25 cellular contexts compared by ENCODE assay signal in the genomic region with DNA sequence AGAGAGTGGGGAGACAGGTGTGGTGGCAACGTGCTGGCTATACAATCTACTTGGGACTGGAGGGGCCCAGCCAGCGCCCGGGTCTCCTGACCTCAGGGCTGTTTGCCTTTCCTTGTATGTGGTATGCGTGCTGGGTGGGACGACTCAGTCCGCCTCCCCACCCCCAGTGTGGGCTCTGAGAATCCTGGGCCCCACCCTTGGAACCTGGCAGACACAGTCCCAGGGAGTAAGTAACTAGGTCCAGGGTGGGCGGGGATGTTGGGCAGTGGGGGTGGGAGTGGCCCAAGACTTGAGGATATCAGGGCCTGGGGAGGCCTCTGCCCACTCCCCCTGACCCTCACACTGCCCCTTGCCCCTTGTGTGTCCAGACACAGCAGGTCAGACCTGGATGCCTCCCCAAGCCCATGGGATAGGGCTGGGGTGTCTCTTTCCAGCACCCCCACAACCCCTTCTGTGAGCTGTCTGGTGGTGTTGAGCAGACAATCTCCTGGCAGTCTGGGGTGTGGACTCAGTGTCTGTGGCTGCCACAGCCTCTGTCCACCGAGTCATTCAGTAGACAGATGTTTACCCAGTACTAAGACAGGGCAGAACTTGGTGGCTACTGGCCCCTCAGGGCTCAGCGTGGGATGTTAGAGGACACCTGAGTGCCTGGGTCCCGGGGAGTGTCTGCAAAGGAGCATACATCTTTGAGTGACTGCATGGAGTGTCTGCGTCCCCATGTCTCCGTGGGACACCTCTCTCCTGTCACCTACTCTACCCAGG. TPM values are rescaled to one million over a fixed set of nuclear protein-coding genes. Genes with fewer than 3 reads are reported as not detected.
A peak's percentile ranks its signal among the peaks of the same experiment; 100 is the strongest.
DNase-seq lines count a peak whose midpoint lies in the region; ATAC-seq and TF ChIP-seq lines count a peak whose summit lies in the region.
"Had no signal": no experiment of that assay in that cellular context is flagged by ENCODE, and none has a peak within 500 bp of the region (broad histone marks: within the 10 kb centered on the region; RNA-seq: fewer than 3 reads in every experiment).

No MANE protein-coding gene starts in this region.

- no peak for ATAC-seq in activated naive CD8-positive, alpha-beta T cell treated with anti-CD3 and anti-CD28 coated beads, Interleukin-2, amount 50 U/mL, for 24 hours
- ATAC-seq: effector memory CD8-positive, alpha-beta T cell; GM12878 had no signal

- no peaks in the 10 kb centered on the region for H3K4me1 Mint-ChIP-seq in activated naive CD8-positive, alpha-beta T cell (ENCODE audit: low read depth)
- no peaks in the 10 kb centered on the region for H3K4me1 Mint-ChIP-seq in activated naive CD8-positive, alpha-beta T cell treated with anti-CD3 and anti-CD28 coated beads, Interleukin-2, amount 50 U/mL, for 24 hours
- peaks cover 73% of the 10 kb centered on the region for H3K4me1 Mint-ChIP-seq in dendritic cell treated with granulocyte-macrophage colony-stimulating factor and Interleukin-4, amounts not matched to agents 40 ng/mL and 50 ng/mL, for 4 days (ENCODE audit: low read depth)
- H3K4me1 Mint-ChIP-seq in type B pancreatic cell (ENCODE audit: unreplicated experiment) = peaks cover 10% of the 10 kb centered on the region
- H3K4me1 Mint-ChIP-seq: activated naive CD8-positive, alpha-beta T cell treated with anti-CD3 and anti-CD28 coated beads, Interleukin-2, amount 10 ng/mL, durations not matched to agents 7 days and 5 days had no signal

- TF ChIP-seq CTCF in type B pancreatic cell (conservative IDR thresholded peaks at IDR 0.05) = no peak

- peak overlapping the region; percentile 23 for H3K4me3 Mint-ChIP-seq in activated naive CD8-positive, alpha-beta T cell
- no peak overlapping the region for H3K4me3 Mint-ChIP-seq in activated naive CD8-positive, alpha-beta T cell treated with anti-CD3 and anti-CD28 coated beads, Interleukin-2, amount 50 U/mL, for 24 hours
- peak overlapping the region; percentile 84 for H3K4me3 Mint-ChIP-seq in dendritic cell treated with granulocyte-macrophage colony-stimulating factor and Interleukin-4, amounts not matched to agents 40 ng/mL and 50 ng/mL, for 4 days
- H3K4me3 Mint-ChIP-seq in type B pancreatic cell = peak overlapping the region; percentile 72
- H3K4me3 Mint-ChIP-seq: activated naive CD8-positive, alpha-beta T cell treated with anti-CD3 and anti-CD28 coated beads, Interleukin-2, amount 10 ng/mL, durations not matched to agents 7 days and 5 days; activated T-helper 1 cell treated with anti-CD3 and anti-CD28 coated beads, Interleukin-12 subunit alpha, Interleukin-12 subunit beta, Interleukin-2, Interleukin-4 antibody, amounts not matched to agents 30 ng/mL and 10 ng/mL and 1 ng/mL, durations not matched to agents 14 hours and 24 hours and 36 hours; effector memory CD8-positive, alpha-beta T cell; HFFc6 had no signal

- H3K27ac Mint-ChIP-seq in activated naive CD8-positive, alpha-beta T cell = no peak overlapping the region
- no peak overlapping the region for H3K27ac Mint-ChIP-seq in activated naive CD8-positive, alpha-beta T cell treated with anti-CD3 and anti-CD28 coated beads, Interleukin-2, amount 50 U/mL, for 24 hours
- H3K27ac Mint-ChIP-seq in dendritic cell treated with granulocyte-macrophage colony-stimulating factor and Interleukin-4, amounts not matched to agents 40 ng/mL and 50 ng/mL, for 4 days = peak overlapping the region; percentile 97
- no peak overlapping the region for H3K27ac Mint-ChIP-seq in type B pancreatic cell
- H3K27ac Mint-ChIP-seq: activated naive CD8-positive, alpha-beta T cell treated with anti-CD3 and anti-CD28 coated beads, Interleukin-2, amount 10 ng/mL, durations not matched to agents 7 days and 5 days; activated T-helper 1 cell treated with anti-CD3 and anti-CD28 coated beads, Interleukin-12 subunit alpha, Interleukin-12 subunit beta, Interleukin-2, Interleukin-4 antibody, amounts not matched to agents 30 ng/mL and 10 ng/mL and 1 ng/mL, durations not matched to agents 14 hours and 24 hours and 36 hours; effector memory CD8-positive, alpha-beta T cell; HFFc6 had no signal

- H3K27me3 Mint-ChIP-seq in activated naive CD8-positive, alpha-beta T cell = peaks cover 7% of the 10 kb centered on the region
- peaks cover 10% of the 10 kb centered on the region for H3K27me3 Mint-ChIP-seq in activated naive CD8-positive, alpha-beta T cell treated with anti-CD3 and anti-CD28 coated beads, Interleukin-2, amount 50 U/mL, for 24 hours
- H3K27me3 Mint-ChIP-seq in dendritic cell treated with granulocyte-macrophage colony-stimulating factor and Interleukin-4, amounts not matched to agents 40 ng/mL and 50 ng/mL, for 4 days = no peaks in the 10 kb centered on the region
- peaks cover 53% of the 10 kb centered on the region for H3K27me3 Mint-ChIP-seq in type B pancreatic cell

- H3K9me3 Mint-ChIP-seq in activated naive CD8-positive, alpha-beta T cell (ENCODE audit: low read depth) = no peaks in the 10 kb centered on the region
- no peaks in the 10 kb centered on the region for H3K9me3 Mint-ChIP-seq in activated naive CD8-positive, alpha-beta T cell treated with anti-CD3 and anti-CD28 coated beads, Interleukin-2, amount 50 U/mL, for 24 hours
- no peaks in the 10 kb centered on the region for H3K9me3 Mint-ChIP-seq in dendritic cell treated with granulocyte-macrophage colony-stimulating factor and Interleukin-4, amounts not matched to agents 40 ng/mL and 50 ng/mL, for 4 days
- H3K9me3 Mint-ChIP-seq in type B pancreatic cell = no peaks in the 10 kb centered on the region
- H3K9me3 Mint-ChIP-seq: activated naive CD8-positive, alpha-beta T cell treated with anti-CD3 and anti-CD28 coated beads, Interleukin-2, amount 10 ng/mL, durations not matched to agents 7 days and 5 days; activated T-helper 1 cell treated with anti-CD3 and anti-CD28 coated beads, Interleukin-12 subunit alpha, Interleukin-12 subunit beta, Interleukin-2, Interleukin-4 antibody, amounts not matched to agents 30 ng/mL and 10 ng/mL and 1 ng/mL, durations not matched to agents 14 hours and 24 hours and 36 hours; effector memory CD8-positive, alpha-beta T cell; HFFc6 had no signal

- intact Hi-C loops in dendritic cell treated with granulocyte-macrophage colony-stimulating factor and Interleukin-4, amounts not matched to agents 40 ng/mL and 50 ng/mL, for 4 days (cut with micrococcal nuclease) = loop anchor here (10.0 kb wide), 2 partner anchors 450 to 1020 kb away; no protein-coding TSS in a partner anchor

- H3K36me3 Mint-ChIP-seq in activated naive CD8-positive, alpha-beta T cell = no peaks in the 10 kb centered on the region
- no peaks in the 10 kb centered on the region for H3K36me3 Mint-ChIP-seq in activated naive CD8-positive, alpha-beta T cell treated with anti-CD3 and anti-CD28 coated beads, Interleukin-2, amount 50 U/mL, for 24 hours (ENCODE audit: low read depth)
- H3K36me3 Mint-ChIP-seq in dendritic cell treated with granulocyte-macrophage colony-stimulating factor and Interleukin-4, amounts not matched to agents 40 ng/mL and 50 ng/mL, for 4 days (ENCODE audit: low read depth) = peaks cover 36% of the 10 kb centered on the region
- H3K36me3 Mint-ChIP-seq in type B pancreatic cell = no peaks in the 10 kb centered on the region
- H3K36me3 Mint-ChIP-seq: activated naive CD8-positive, alpha-beta T cell treated with anti-CD3 and anti-CD28 coated beads, Interleukin-2, amount 10 ng/mL, durations not matched to agents 7 days and 5 days had no signal

- DNase-seq in activated naive CD8-positive, alpha-beta T cell treated with anti-CD3 and anti-CD28 coated beads, Interleukin-2, amount 50 U/mL, for 24 hours = no peak
- DNase-seq in mesenteric fat pad (ENCODE audit: low spot score) = peak; percentile 60
- no peak for DNase-seq in type B pancreatic cell (ENCODE audit: extremely low spot score, unreplicated experiment)
- no peak for DNase-seq in activated CD8-positive, alpha-beta memory T cell treated with anti-CD3 and anti-CD28 coated beads, Interleukin-2, amount 50 U/mL, for 48 hours
- DNase-seq in NCI-H1048 (lab: John Stamatoyannopoulos, UW) = no peak
- no peak for DNase-seq in NCI-H1105 treated with DMSO at 0.1 percent for 48 hours (lab: John Stamatoyannopoulos, UW)
- DNase-seq: 8988T; activated naive CD8-positive, alpha-beta T cell treated with anti-CD3 and anti-CD28 coated beads, Interleukin-2, amount 10 ng/mL, durations not matched to agents 7 days and 5 days; effector memory CD8-positive, alpha-beta T cell; gastrocnemius medialis; HFFc6; midbrain; NCI-H774; SIG-M5; stimulated activated CD4-positive, alpha-beta T cell treated with anti-CD3 and anti-CD28 coated beads, Interleukin-4, amount 100 ng/mL, for 1 hour; stimulated activated naive CD4-positive, alpha-beta T cell treated with Interleukin-2 at 50 U/mL for 16 hours; thyroid gland had no signal

RNA-seq across cellular contexts. Expression of gene CHST13, which starts 1.3 kb away (rescaled TPM):
- total RNA-seq in mesenteric fat pad (2.3 TPM), type B pancreatic cell (ENCODE audit: low replicate concordance) (0.31 and 0.67 TPM in 2 replicates)
- total RNA-seq: activated T-helper 1 cell treated with anti-CD3 and anti-CD28 coated beads, Interleukin-12 subunit alpha, Interleukin-12 subunit beta, Interleukin-2, Interleukin-4 antibody, amounts not matched to agents 30 ng/mL and 10 ng/mL and 1 ng/mL, durations not matched to agents 14 hours and 24 hours and 36 hours; GM12878; HFFc6; HT1080; pulmonary artery endothelial cell had no signal

RNA-seq across cellular contexts. Expression of gene UROC1, which starts 7.7 kb away (rescaled TPM):
- total RNA-seq in mesenteric fat pad = not detected
- total RNA-seq in type B pancreatic cell (ENCODE audit: low replicate concordance) = not detected in 2 replicates
- total RNA-seq: activated naive CD8-positive, alpha-beta T cell treated with anti-CD3 and anti-CD28 coated beads, Interleukin-2, amount 10 ng/mL, durations not matched to agents 7 days and 5 days; activated T-helper 1 cell treated with anti-CD3 and anti-CD28 coated beads, Interleukin-12 subunit alpha, Interleukin-12 subunit beta, Interleukin-2, Interleukin-4 antibody, amounts not matched to agents 30 ng/mL and 10 ng/mL and 1 ng/mL, durations not matched to agents 14 hours and 24 hours and 36 hours; esophagus muscularis mucosa; GM12878; HFFc6; left colon; pulmonary artery endothelial cell; thyroid gland had no signal

RNA-seq across cellular contexts. Expression of gene C3orf22, which starts 33.5 kb away (rescaled TPM):
- total RNA-seq in mesenteric fat pad (not detected), type B pancreatic cell (ENCODE audit: low replicate concordance) (not detected in 2 replicates)
- total RNA-seq: activated naive CD8-positive, alpha-beta T cell treated with anti-CD3 and anti-CD28 coated beads, Interleukin-2, amount 10 ng/mL, durations not matched to agents 7 days and 5 days; activated T-helper 1 cell treated with anti-CD3 and anti-CD28 coated beads, Interleukin-12 subunit alpha, Interleukin-12 subunit beta, Interleukin-2, Interleukin-4 antibody, amounts not matched to agents 30 ng/mL and 10 ng/mL and 1 ng/mL, durations not matched to agents 14 hours and 24 hours and 36 hours; esophagus muscularis mucosa; gastrocnemius medialis; GM12878; HFFc6; HT1080; left colon; pulmonary artery endothelial cell; thyroid gland had no signal

RNA-seq across cellular contexts. Expression of gene ZXDC, which starts 49.6 kb away (rescaled TPM):
- 29.4 TPM for total RNA-seq in mesenteric fat pad
- total RNA-seq in type B pancreatic cell (ENCODE audit: low replicate concordance) = 29.0 and 30.0 TPM in 2 replicates
